Comparison of ENCODE assay signal across 1 cellular context in the genomic region with DNA sequence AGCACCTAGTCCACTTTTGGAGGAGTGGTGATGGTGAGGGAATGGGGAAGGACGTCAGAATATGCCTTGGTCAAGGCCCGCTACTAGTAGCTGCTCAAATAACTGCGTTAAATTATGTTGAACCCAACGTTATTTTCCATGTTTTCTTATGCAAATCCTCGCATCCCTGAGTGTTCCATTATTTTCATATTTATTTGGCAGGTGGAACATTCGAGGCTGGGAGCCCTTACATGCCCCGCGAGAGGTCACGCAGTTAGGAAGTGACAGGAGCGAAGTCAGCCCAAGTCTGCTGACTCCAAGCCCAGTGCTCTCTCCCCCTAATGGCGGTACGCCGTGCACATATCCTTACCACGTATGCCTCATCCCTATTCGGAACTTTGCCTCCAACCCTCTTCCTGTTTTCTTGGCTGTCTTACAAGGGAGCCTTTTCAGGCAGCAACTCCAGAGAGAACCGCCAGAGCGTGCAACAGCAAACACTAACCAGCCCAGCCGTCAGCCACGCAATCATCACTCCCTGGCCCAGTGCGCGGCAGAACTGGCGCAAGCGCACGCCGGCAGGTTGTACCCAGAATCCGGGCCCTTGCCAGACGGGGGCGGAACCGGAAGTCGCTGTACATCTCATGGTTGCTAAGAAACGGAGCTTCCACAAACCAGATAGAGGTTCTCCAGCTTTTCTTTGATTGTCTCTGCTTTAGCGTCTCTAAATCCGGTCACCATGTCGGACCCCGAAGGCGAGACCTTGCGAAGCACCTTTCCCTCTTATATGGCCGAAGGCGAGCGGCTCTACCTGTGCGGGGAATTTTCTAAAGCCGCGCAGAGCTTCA.
TF ChIP-seq lines count a peak whose summit lies in the region.

A gene with protein sequence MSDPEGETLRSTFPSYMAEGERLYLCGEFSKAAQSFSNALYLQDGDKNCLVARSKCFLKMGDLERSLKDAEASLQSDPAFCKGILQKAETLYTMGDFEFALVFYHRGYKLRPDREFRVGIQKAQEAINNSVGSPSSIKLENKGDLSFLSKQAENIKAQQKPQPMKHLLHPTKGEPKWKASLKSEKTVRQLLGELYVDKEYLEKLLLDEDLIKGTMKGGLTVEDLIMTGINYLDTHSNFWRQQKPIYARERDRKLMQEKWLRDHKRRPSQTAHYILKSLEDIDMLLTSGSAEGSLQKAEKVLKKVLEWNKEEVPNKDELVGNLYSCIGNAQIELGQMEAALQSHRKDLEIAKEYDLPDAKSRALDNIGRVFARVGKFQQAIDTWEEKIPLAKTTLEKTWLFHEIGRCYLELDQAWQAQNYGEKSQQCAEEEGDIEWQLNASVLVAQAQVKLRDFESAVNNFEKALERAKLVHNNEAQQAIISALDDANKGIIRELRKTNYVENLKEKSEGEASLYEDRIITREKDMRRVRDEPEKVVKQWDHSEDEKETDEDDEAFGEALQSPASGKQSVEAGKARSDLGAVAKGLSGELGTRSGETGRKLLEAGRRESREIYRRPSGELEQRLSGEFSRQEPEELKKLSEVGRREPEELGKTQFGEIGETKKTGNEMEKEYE (plus strand): TSS at position 609 of the 824 bp plus-strand sequence. CDS start 107 bp downstream, at position 716.

TF ChIP-seq in IMR-90, 13 proteins besides CTCF, POLR2A, EP300 and RAD21 (continued from another document):
- TF ChIP-seq BHLHE40 (IDR thresholded peaks at IDR 0.05; ENCODE audit: low read depth, low read length) = peak; percentile 66
- TF ChIP-seq, protein P1, sequence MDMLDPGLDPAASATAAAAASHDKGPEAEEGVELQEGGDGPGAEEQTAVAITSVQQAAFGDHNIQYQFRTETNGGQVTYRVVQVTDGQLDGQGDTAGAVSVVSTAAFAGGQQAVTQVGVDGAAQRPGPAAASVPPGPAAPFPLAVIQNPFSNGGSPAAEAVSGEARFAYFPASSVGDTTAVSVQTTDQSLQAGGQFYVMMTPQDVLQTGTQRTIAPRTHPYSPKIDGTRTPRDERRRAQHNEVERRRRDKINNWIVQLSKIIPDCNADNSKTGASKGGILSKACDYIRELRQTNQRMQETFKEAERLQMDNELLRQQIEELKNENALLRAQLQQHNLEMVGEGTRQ (IDR thresholded peaks at IDR 0.05; ENCODE audit: low read depth, low read length) = no peak
- no peak for TF ChIP-seq CHD1 (IDR thresholded peaks at IDR 0.05; ENCODE audit: low read depth, low read length)
- TF ChIP-seq CEBPB (IDR thresholded peaks at IDR 0.05; ENCODE audit: low read depth, low read length) = peak; percentile 85
- peak; percentile 56 for TF ChIP-seq SMC3 (IDR thresholded peaks at IDR 0.05; ENCODE audit: low read depth, low read length)
- TF ChIP-seq, protein P2, sequence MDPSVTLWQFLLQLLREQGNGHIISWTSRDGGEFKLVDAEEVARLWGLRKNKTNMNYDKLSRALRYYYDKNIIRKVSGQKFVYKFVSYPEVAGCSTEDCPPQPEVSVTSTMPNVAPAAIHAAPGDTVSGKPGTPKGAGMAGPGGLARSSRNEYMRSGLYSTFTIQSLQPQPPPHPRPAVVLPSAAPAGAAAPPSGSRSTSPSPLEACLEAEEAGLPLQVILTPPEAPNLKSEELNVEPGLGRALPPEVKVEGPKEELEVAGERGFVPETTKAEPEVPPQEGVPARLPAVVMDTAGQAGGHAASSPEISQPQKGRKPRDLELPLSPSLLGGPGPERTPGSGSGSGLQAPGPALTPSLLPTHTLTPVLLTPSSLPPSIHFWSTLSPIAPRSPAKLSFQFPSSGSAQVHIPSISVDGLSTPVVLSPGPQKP (IDR thresholded peaks at IDR 0.05; ENCODE audit: borderline replicate concordance, low read depth, low read length) = peak; percentile 40; the same call in 1 of the 2 replicates
- TF ChIP-seq MXI1 (IDR thresholded peaks at IDR 0.05; ENCODE audit: borderline replicate concordance, low read depth, low read length) = peak; percentile 73; the same call in 1 of the 2 replicates
- TF ChIP-seq FOS (IDR thresholded peaks at IDR 0.05; ENCODE audit: low read depth, low read length) = peak; percentile 6; the same call in 1 of the 2 replicates
- no peak for TF ChIP-seq MAFK (IDR thresholded peaks at IDR 0.05; ENCODE audit: low read depth, low read length)
- TF ChIP-seq RFX5 (IDR thresholded peaks at IDR 0.05; ENCODE audit: low read depth, low read length) = no peak
- TF ChIP-seq NFE2L2 (IDR thresholded peaks at IDR 0.05; ENCODE audit: low read depth, low read length) = no peak
- no peak for TF ChIP-seq RCOR1 (IDR thresholded peaks at IDR 0.05; ENCODE audit: insufficient replicate concordance, low read length)
